13 cellular contexts compared by ENCODE assay signal in the genomic region with DNA sequence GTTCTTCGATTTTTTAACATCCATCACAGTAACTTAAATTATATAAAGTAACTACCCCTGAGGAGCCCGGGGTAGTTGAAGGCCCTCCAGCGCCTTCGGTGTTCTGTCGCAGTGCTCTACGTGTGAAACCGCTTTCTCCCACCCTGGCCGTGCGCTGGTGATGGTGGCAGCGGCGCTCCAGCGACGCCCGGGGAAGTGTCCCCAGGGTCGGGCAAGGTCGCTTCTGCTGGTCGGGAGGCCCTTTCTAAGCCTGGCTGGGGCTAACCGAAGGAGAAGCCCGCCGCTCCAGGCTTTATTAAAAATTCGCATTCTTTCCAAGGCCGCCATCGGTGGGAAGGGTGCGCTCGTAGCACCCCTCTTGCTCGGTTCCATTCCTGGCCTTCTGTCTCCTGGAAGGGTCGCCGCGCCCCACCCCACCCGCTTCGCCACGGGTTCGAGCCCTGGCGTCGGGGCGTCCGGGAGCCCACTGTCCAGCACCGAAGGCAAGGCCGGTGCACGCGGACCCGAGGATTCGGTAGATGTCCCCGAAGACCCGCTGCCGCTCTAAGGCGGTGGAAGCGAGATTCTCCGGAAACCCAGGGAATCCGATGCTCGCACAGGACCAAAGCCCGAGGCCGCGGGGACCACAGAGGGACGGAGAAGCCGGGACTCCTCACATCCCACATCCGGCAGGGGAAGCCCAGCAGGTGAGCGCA. TPM values are rescaled to one million over a fixed set of nuclear protein-coding genes. Genes with fewer than 3 reads are reported as not detected.
DNase-seq lines count a peak whose midpoint lies in the region; ATAC-seq and TF ChIP-seq lines count a peak whose summit lies in the region.
"Had no signal": no experiment of that assay in that cellular context is flagged by ENCODE, and none has a peak within 500 bp of the region (broad histone marks: within the 10 kb centered on the region; RNA-seq: fewer than 3 reads in every experiment).

No MANE protein-coding gene starts in this region.

- H3K27ac Mint-ChIP-seq in naive B cell: no peak overlapping the region
- no peak overlapping the region for H3K27ac Mint-ChIP-seq in naive thymus-derived CD4-positive, alpha-beta T cell

- TF ChIP-seq CTCF in left ventricle myocardium inferior (IDR thresholded peaks at IDR 0.05; ENCODE audit: borderline replicate concordance) (no peak), epithelial cell of proximal tubule (conservative IDR thresholded peaks at IDR 0.05; ENCODE audit: low read depth, low read length) (no peak), vagina (IDR thresholded peaks at IDR 0.05) (no peak), GM20000 (IDR thresholded peaks at IDR 0.05; ENCODE audit: extremely low read depth, missing control alignments) (no peak)

- intact Hi-C loops in left ventricle myocardium inferior (cut with micrococcal nuclease): no loop called here
- intact Hi-C loops in Right ventricle myocardium inferior (cut with DNase I): no loop called here
- intact Hi-C loops in vagina (cut with DNase I): no loop called here
- intact Hi-C loops in naive thymus-derived CD4-positive, alpha-beta T cell (cut with micrococcal nuclease): loop anchor here (5.0 to 10.0 kb wide), 3 partner anchors 38 to 371 kb away; a partner anchor contains a TSS

- peak overlapping the region in 6 of 8 donors; percentile 15 to 60 (median 43) for H3K4me3 Mint-ChIP-seq in naive B cell
- H3K4me3 Mint-ChIP-seq in naive thymus-derived CD4-positive, alpha-beta T cell: peak overlapping the region in 4 of 10 donors; percentile 23 to 77 (median 51)

- TF ChIP-seq POLR2A in vagina (IDR thresholded peaks at IDR 0.05): no peak

- no peaks in the 10 kb centered on the region for H3K9me3 Mint-ChIP-seq in naive B cell
- no peaks in the 10 kb centered on the region for H3K9me3 Mint-ChIP-seq in naive thymus-derived CD4-positive, alpha-beta T cell
- H3K9me3 Mint-ChIP-seq: CD8-positive, alpha-beta memory T cell had no signal

- CTCF ChIA-PET in naive thymus-derived CD4-positive, alpha-beta T cell (lab: Charles Lee): interaction anchor here (0.7 kb wide), 1 partner anchor 18 kb away, joined by 6 read pairs; no protein-coding TSS in a partner anchor

- H3K4me1 ChIP-seq in left ventricle myocardium inferior: peaks cover 28% of the 10 kb centered on the region
- peaks cover 8% of the 10 kb centered on the region for H3K4me1 ChIP-seq in vagina
- H3K4me1 ChIP-seq in naive thymus-derived CD4-positive, alpha-beta T cell (ENCODE audit: control insufficient read depth in 2 of 2, insufficient read depth in 2 of 2, low read length in 2 of 2): peaks cover 4 to 10% of the 10 kb centered on the region in 2 donors

- POLR2A ChIA-PET in naive thymus-derived CD4-positive, alpha-beta T cell (lab: Charles Lee): interaction anchor here (0.7 to 0.9 kb wide), 3 partner anchors 16 to 67 kb away, joined by 3 to 4 read pairs (median 3); no protein-coding TSS in a partner anchor

- no peaks in the 10 kb centered on the region for H3K36me3 ChIP-seq in left ventricle myocardium inferior
- no peaks in the 10 kb centered on the region for H3K36me3 ChIP-seq in vagina
- H3K36me3 ChIP-seq in naive thymus-derived CD4-positive, alpha-beta T cell (ENCODE audit: control insufficient read depth in 2 of 3, insufficient read depth in 3 of 3, low read length in 3 of 3): no peaks in the 10 kb centered on the region

- H3K4me1 Mint-ChIP-seq in naive B cell: peaks cover 8 to 23% (median 12%) of the 10 kb centered on the region in 3 donors
- peaks cover 8 to 29% (median 24%) of the 10 kb centered on the region in 7 donors for H3K4me1 Mint-ChIP-seq in naive thymus-derived CD4-positive, alpha-beta T cell

- peaks cover 21 to 33% (median 26%) of the 10 kb centered on the region in 3 donors for H3K27me3 Mint-ChIP-seq in naive B cell
- peaks cover 18 to 46% (median 25%) of the 10 kb centered on the region in 5 donors for H3K27me3 Mint-ChIP-seq in naive thymus-derived CD4-positive, alpha-beta T cell

- DNase-seq in left ventricle myocardium inferior: no peak
- DNase-seq in Right ventricle myocardium inferior (ENCODE audit: missing footprints): no peak
- no peak for DNase-seq in epithelial cell of proximal tubule (ENCODE audit: low read depth)
- no peak for DNase-seq in naive B cell
- DNase-seq in vagina (ENCODE audit: extremely low spot score in 2 of 2): no peak
- DNase-seq in GM20000 (ENCODE audit: low spot score): no peak
- no peak for DNase-seq in naive thymus-derived CD4-positive, alpha-beta T cell
- no peak for DNase-seq in SKM-1 (lab: John Stamatoyannopoulos, UW; ENCODE audit: unreplicated experiment)
- DNase-seq: NCI-H2029, SHP77 treated with DMSO at 0.1 percent for 48 hours had no signal

- H3K27me3 ChIP-seq in left ventricle myocardium inferior (ENCODE audit: low read depth) (peaks cover 60% of the 10 kb centered on the region), vagina (no peaks in the 10 kb centered on the region)
- no peaks in the 10 kb centered on the region for H3K27me3 ChIP-seq in naive thymus-derived CD4-positive, alpha-beta T cell (ENCODE audit: control insufficient read depth in 2 of 2, insufficient read depth in 2 of 2, low read length in 2 of 2)

- H3K9me3 ChIP-seq in left ventricle myocardium inferior (replicated peaks) (no peaks in the 10 kb centered on the region), vagina (no peaks in the 10 kb centered on the region)
- H3K9me3 ChIP-seq in naive thymus-derived CD4-positive, alpha-beta T cell (ENCODE audit: control insufficient read depth in 2 of 3, low read length in 3 of 3): no peaks in the 10 kb centered on the region

- peak overlapping the region; percentile 65 for H3K4me3 ChIP-seq in left ventricle myocardium inferior
- peak overlapping the region; percentile 53 for H3K4me3 ChIP-seq in epithelial cell of proximal tubule (ENCODE audit: low read depth, low read length)
- H3K4me3 ChIP-seq in vagina: peak overlapping the region; percentile 47 to 48
- no peak overlapping the region for H3K4me3 ChIP-seq in naive thymus-derived CD4-positive, alpha-beta T cell (ENCODE audit: low read length)

- no peak overlapping the region for H3K27ac ChIP-seq in left ventricle myocardium inferior (replicated peaks)
- H3K27ac ChIP-seq in vagina: no peak overlapping the region
- H3K27ac ChIP-seq in naive thymus-derived CD4-positive, alpha-beta T cell (ENCODE audit: low read depth, low read length): no peak overlapping the region

- H3K36me3 Mint-ChIP-seq in naive B cell: no peaks in the 10 kb centered on the region
- H3K36me3 Mint-ChIP-seq in naive thymus-derived CD4-positive, alpha-beta T cell: no peaks in the 10 kb centered on the region
- H3K36me3 Mint-ChIP-seq: CD8-positive, alpha-beta memory T cell had no signal

- ATAC-seq in Right ventricle myocardium inferior: no peak
- no peak for ATAC-seq in naive B cell (ENCODE audit: low read depth in 2 of 2)
- ATAC-seq in naive thymus-derived CD4-positive, alpha-beta T cell: no peak
- ATAC-seq: HCT116 had no signal

RNA-seq across cellular contexts. Expression of a gene that starts 0.8 kb away (rescaled TPM):
- total RNA-seq in left ventricle myocardium inferior (not detected), Right ventricle myocardium inferior (not detected), epithelial cell of proximal tubule (4.7 and 5.1 TPM in 2 replicates), vagina (not detected)
- polyA plus RNA-seq in naive B cell (ENCODE audit: low read depth in 6 of 6): not detected
- total RNA-seq in naive thymus-derived CD4-positive, alpha-beta T cell: not detected
- not detected for polyA plus RNA-seq in naive thymus-derived CD4-positive, alpha-beta T cell
- total RNA-seq: HT1080 had no signal
- polyA plus RNA-seq: CD8-positive, alpha-beta memory T cell had no signal

RNA-seq across cellular contexts. Expression of a gene that starts 39.2 kb away (rescaled TPM):
- total RNA-seq in left ventricle myocardium inferior (5.3 TPM), Right ventricle myocardium inferior (6.8 TPM), epithelial cell of proximal tubule (18.7 and 21.0 TPM in 2 replicates), vagina (10.3 TPM)
- polyA plus RNA-seq in naive B cell (ENCODE audit: low read depth in 6 of 6): 1 to 10 TPM; 5.5 to 8.4 (median 7.3) TPM
- total RNA-seq in naive thymus-derived CD4-positive, alpha-beta T cell: 10 to 100 TPM in 3 of 5 experiments, 1 to 10 TPM in 2; 8.8 to 19.3 (median 12.2) TPM
- 1 to 10 TPM; 7.0 to 8.0 TPM for polyA plus RNA-seq in naive thymus-derived CD4-positive, alpha-beta T cell

Comparison
In these comparisons a context has a peak if more than half of its experiments do, and no peak if none do; other contexts are left out.
1. intact Hi-C loops: an anchor here in naive thymus-derived CD4-positive, alpha-beta T cell (5.0 to 10.0 kb wide); none called in left ventricle myocardium inferior, Right ventricle myocardium inferior and vagina.